Comparison of ENCODE assay signal across 8 cellular contexts in genomic region chr1:27011058-27011764, GRCh38. TPM values are rescaled to one million over a fixed set of nuclear protein-coding genes. Genes with fewer than 3 reads are reported as not detected.
DNase-seq lines count a peak whose midpoint lies in the region; ATAC-seq, FAIRE-seq and TF ChIP-seq lines count a peak whose summit lies in the region.

No MANE protein-coding gene starts in this region.

- DNase-seq in A549 (ENCODE audit: low read depth in 1 of 2, low spot score in 1 of 2) (peak; percentile 81 to 83), colonic mucosa (no peak), mesenchymal stem cell (peak; percentile 87), NCI-H2029 treated with DMSO at 0.1 percent for 48 hours (lab: John Stamatoyannopoulos, UW) (no peak)
- no peak for DNase-seq in activated CD4-positive, alpha-beta memory T cell treated with anti-CD3 and anti-CD28 coated beads, Interleukin-2, amount 10 ng/mL, durations not matched to agents 7 days and 5 days

- H3K4me3 ChIP-seq in A549, result no peak overlapping the region
- H3K4me3 ChIP-seq in colonic mucosa, result no peak overlapping the region
- H3K4me3 ChIP-seq in mesenchymal stem cell (ENCODE audit: insufficient read depth in 1 of 2, low read depth in 1 of 2, low read length in 2 of 2), result no peak overlapping the region

- H4K8ac ChIP-seq in mesenchymal stem cell (ENCODE audit: low read length), result peak overlapping the region; percentile 56

- ATAC-seq in A549, result peak; percentile 30 to 38
- ATAC-seq in HG03139 (IDR thresholded peaks at IDR 0.05; ENCODE audit: unreplicated experiment), result no peak
- no peak for ATAC-seq in stimulated activated memory B cell treated with anti-CD40 and anti-IgM and Interleukin-4, amounts not matched to agents 10 μg/mL and 1 μg/mL and 100 μg/mL, for 72 hours

- no peak for TF ChIP-seq POLR2A in A549 (IDR thresholded peaks at IDR 0.05; ENCODE audit: low read length)

- CTCF ChIA-PET in A549 (lab: Yijun Ruan, JAX), result interaction anchor here (0.6 to 9.1 kb wide), 3 partner anchors 12 to 44 kb away, joined by 3 to 51 read pairs (median 49); no protein-coding TSS in a partner anchor
- CTCF ChIA-PET in activated CD4-positive, alpha-beta memory T cell treated with anti-CD3 and anti-CD28 coated beads, Interleukin-2, amount 10 ng/mL, durations not matched to agents 7 days and 5 days (lab: Charles Lee), result no interaction called here

- H3K79me1 ChIP-seq in mesenchymal stem cell (replicated peaks; ENCODE audit: low read length, poor library complexity, severe bottlenecking), result peaks cover 7% of the 10 kb centered on the region

- 17% methylated on average over 12 of the region's 15 CpGs for WGBS in A549 (ENCODE audit: missing lambda C conversion rate)
- 5% methylated on average over 11 of the region's 15 CpGs for WGBS in mesenchymal stem cell

- intact Hi-C loops in colonic mucosa (cut with DNase I), result no loop called here

- TF ChIP-seq EP300 in A549 (IDR thresholded peaks at IDR 0.05) (no peak), Ishikawa (IDR thresholded peaks at IDR 0.05; ENCODE audit: borderline replicate concordance) (peak; percentile 74; the same call in 1 of the 2 replicates)

- H3K4me3 Mint-ChIP-seq in activated CD4-positive, alpha-beta memory T cell treated with anti-CD3 and anti-CD28 coated beads, Interleukin-2, amount 10 ng/mL, durations not matched to agents 7 days and 5 days, result no peak overlapping the region
- no peak overlapping the region for H3K4me3 Mint-ChIP-seq in stimulated activated memory B cell treated with anti-CD40 and anti-IgM and Interleukin-4, amounts not matched to agents 10 μg/mL and 1 μg/mL and 100 μg/mL, for 72 hours

- H3K23ac ChIP-seq in mesenchymal stem cell (ENCODE audit: low read length in 2 of 2), result no peak overlapping the region

- H3K4me1 Mint-ChIP-seq in activated CD4-positive, alpha-beta memory T cell treated with anti-CD3 and anti-CD28 coated beads, Interleukin-2, amount 10 ng/mL, durations not matched to agents 7 days and 5 days, result peaks cover 7% of the 10 kb centered on the region
- H3K4me1 Mint-ChIP-seq in stimulated activated memory B cell treated with anti-CD40 and anti-IgM and Interleukin-4, amounts not matched to agents 10 μg/mL and 1 μg/mL and 100 μg/mL, for 72 hours, result peaks cover 12% of the 10 kb centered on the region

- no peak for TF ChIP-seq CTCF in A549 (IDR thresholded peaks at IDR 0.05)
- TF ChIP-seq CTCF in colonic mucosa (IDR thresholded peaks at IDR 0.05), result no peak

- no peak for FAIRE-seq in A549 (lab: Jason Lieb, UNC)

- H3K27ac ChIP-seq in A549, result peak overlapping the region; percentile 72 to 83
- H3K27ac ChIP-seq in colonic mucosa, result peak overlapping the region; percentile 17
- peak overlapping the region; percentile 69 for H3K27ac ChIP-seq in mesenchymal stem cell (ENCODE audit: low read length, poor library complexity, severe bottlenecking)

- H2BK12ac ChIP-seq in mesenchymal stem cell (ENCODE audit: low read length in 2 of 2), result peak overlapping the region in 1 of 2 experiments; percentile 57

- peak overlapping the region; percentile 70 for H4K91ac ChIP-seq in mesenchymal stem cell (ENCODE audit: low read length)

- H3K4me1 ChIP-seq in A549, result peaks cover 53% of the 10 kb centered on the region
- peaks cover 4% of the 10 kb centered on the region for H3K4me1 ChIP-seq in colonic mucosa
- peaks cover 40% of the 10 kb centered on the region for H3K4me1 ChIP-seq in mesenchymal stem cell (ENCODE audit: control insufficient read depth, insufficient read depth, low read depth, low read length)

- no peak overlapping the region for H2BK5ac ChIP-seq in mesenchymal stem cell (ENCODE audit: low read depth, low read length, poor library complexity, severe bottlenecking)

- peak overlapping the region; percentile 96 for H2AK5ac ChIP-seq in mesenchymal stem cell (ENCODE audit: low read length, severe bottlenecking)

- peak overlapping the region; percentile 75 for H2BK120ac ChIP-seq in mesenchymal stem cell (ENCODE audit: low read depth, low read length)

- H3K9ac ChIP-seq in colonic mucosa (ENCODE audit: low read depth in 2 of 2, low read length in 2 of 2), result no peak overlapping the region
- no peak overlapping the region for H3K9ac ChIP-seq in mesenchymal stem cell (ENCODE audit: low read length)

- POLR2A ChIA-PET in A549 (lab: Yijun Ruan, JAX), result interaction anchor here (1.3 kb wide), 1 partner anchor 18 kb away, joined by 4 read pairs; the partner anchor contains the start of gene TRNP1
- POLR2A ChIA-PET in activated CD4-positive, alpha-beta memory T cell treated with anti-CD3 and anti-CD28 coated beads, Interleukin-2, amount 10 ng/mL, durations not matched to agents 7 days and 5 days (lab: Charles Lee), result no interaction called here

- H3K9me3 Mint-ChIP-seq in activated CD4-positive, alpha-beta memory T cell treated with anti-CD3 and anti-CD28 coated beads, Interleukin-2, amount 10 ng/mL, durations not matched to agents 7 days and 5 days, result no peaks in the 10 kb centered on the region
- H3K9me3 Mint-ChIP-seq in stimulated activated memory B cell treated with anti-CD40 and anti-IgM and Interleukin-4, amounts not matched to agents 10 μg/mL and 1 μg/mL and 100 μg/mL, for 72 hours, result no peaks in the 10 kb centered on the region

- no peak overlapping the region for H2BK15ac ChIP-seq in mesenchymal stem cell (ENCODE audit: low read depth, poor library complexity, severe bottlenecking)

- no peak overlapping the region for H3K27ac Mint-ChIP-seq in activated CD4-positive, alpha-beta memory T cell treated with anti-CD3 and anti-CD28 coated beads, Interleukin-2, amount 10 ng/mL, durations not matched to agents 7 days and 5 days
- H3K27ac Mint-ChIP-seq in stimulated activated memory B cell treated with anti-CD40 and anti-IgM and Interleukin-4, amounts not matched to agents 10 μg/mL and 1 μg/mL and 100 μg/mL, for 72 hours, result no peak overlapping the region

- H3K9me3 ChIP-seq in A549 (no peaks in the 10 kb centered on the region), colonic mucosa (no peaks in the 10 kb centered on the region), mesenchymal stem cell (ENCODE audit: control insufficient read depth, low read length) (no peaks in the 10 kb centered on the region)

- H3K4me2 ChIP-seq in A549, result peak overlapping the region; percentile 76
- peak overlapping the region; percentile 11 for H3K4me2 ChIP-seq in mesenchymal stem cell (ENCODE audit: low read length, poor library complexity, severe bottlenecking)

- TF ChIP-seq RAD21 in A549 (conservative IDR thresholded peaks at IDR 0.05 in 1 of 2, IDR thresholded peaks at IDR 0.05 in 1 of 2) (0 out of 5 replicates have a peak, but pooled peaks of 1 of the 2 experiments have one; percentile 15), Ishikawa (IDR thresholded peaks at IDR 0.05; ENCODE audit: low read depth) (peak; percentile 27; the same call in 1 of the 2 replicates)

- no peak overlapping the region for H3K14ac ChIP-seq in mesenchymal stem cell (ENCODE audit: low read length in 2 of 2)

- H3K27me3 Mint-ChIP-seq in activated CD4-positive, alpha-beta memory T cell treated with anti-CD3 and anti-CD28 coated beads, Interleukin-2, amount 10 ng/mL, durations not matched to agents 7 days and 5 days, result peaks cover 29% of the 10 kb centered on the region
- peaks cover 23% of the 10 kb centered on the region for H3K27me3 Mint-ChIP-seq in stimulated activated memory B cell treated with anti-CD40 and anti-IgM and Interleukin-4, amounts not matched to agents 10 μg/mL and 1 μg/mL and 100 μg/mL, for 72 hours

- H3K36me3 ChIP-seq in colonic mucosa (no peaks in the 10 kb centered on the region), mesenchymal stem cell (ENCODE audit: control insufficient read depth in 1 of 2, insufficient read depth in 2 of 2, low read depth in 1 of 2, low read length in 2 of 2) (peaks cover 0 to 6% of the 10 kb centered on the region in 2 experiments)

- no peak overlapping the region for H2AFZ ChIP-seq in mesenchymal stem cell (ENCODE audit: low read depth, low read length)

- peak overlapping the region; percentile 40 to 89 for H3K18ac ChIP-seq in mesenchymal stem cell (ENCODE audit: low read depth in 1 of 2, low read length in 2 of 2)

- no peaks in the 10 kb centered on the region for H3K36me3 Mint-ChIP-seq in activated CD4-positive, alpha-beta memory T cell treated with anti-CD3 and anti-CD28 coated beads, Interleukin-2, amount 10 ng/mL, durations not matched to agents 7 days and 5 days (ENCODE audit: low read depth)
- no peaks in the 10 kb centered on the region for H3K36me3 Mint-ChIP-seq in stimulated activated memory B cell treated with anti-CD40 and anti-IgM and Interleukin-4, amounts not matched to agents 10 μg/mL and 1 μg/mL and 100 μg/mL, for 72 hours

- no peaks in the 10 kb centered on the region for H3K27me3 ChIP-seq in colonic mucosa
- no peaks in the 10 kb centered on the region for H3K27me3 ChIP-seq in mesenchymal stem cell (ENCODE audit: control insufficient read depth in 1 of 2, insufficient read depth in 1 of 2, low read length in 2 of 2)

- peak overlapping the region in 1 of 2 experiments; percentile 61 for H3K4ac ChIP-seq in mesenchymal stem cell (ENCODE audit: low read depth in 1 of 2, low read length in 2 of 2)

RNA-seq across cellular contexts. Expression of gene TENT5B, which starts 1.4 kb away (rescaled TPM):
- polyA plus RNA-seq in A549 (2011; rRNA removed) (0.27 and 0.36 TPM in 2 replicates), A549 (2017; fragmentation: RNase III; extraction: RNeasy Plus Mini Kit Qiagen cat#74134 plus additional on column Dnase treatment) (0.98 to 1.2 TPM (median 1.0 TPM) in 3 replicates)
- polyA plus RNA-seq in A549 (2012; cell fraction: cytosol; rRNA removed), result 0.94 and 1.0 TPM in 2 replicates
- 1.5 and 1.8 TPM in 2 replicates for polyA plus RNA-seq in A549 (2012; cell fraction: nucleus; rRNA removed)
- 0.33 and 0.83 TPM in 2 replicates for polyA minus RNA-seq in A549 (2011; rRNA and poly(A)+ RNA removed)
- total RNA-seq in colonic mucosa, result 1 to 10 TPM; 1.0 to 3.8 TPM
- polyA plus RNA-seq in mesenchymal stem cell (2013, experiment 1 of 2), result 3.1 TPM
- polyA plus RNA-seq in mesenchymal stem cell (2013, experiment 2 of 2), result 2.7 TPM
- total RNA-seq in activated CD4-positive, alpha-beta memory T cell treated with anti-CD3 and anti-CD28 coated beads, Interleukin-2, amount 10 ng/mL, durations not matched to agents 7 days and 5 days, result not detected

RNA-seq across cellular contexts. Expression of gene TRNP1, which starts 17.7 kb away (rescaled TPM):
- polyA plus RNA-seq in A549 (2011; rRNA removed) (113 and 134 TPM in 2 replicates), A549 (2017; fragmentation: RNase III; extraction: RNeasy Plus Mini Kit Qiagen cat#74134 plus additional on column Dnase treatment) (68.5 to 86.3 TPM (median 73.9 TPM) in 3 replicates)
- polyA plus RNA-seq in A549 (2012; cell fraction: cytosol; rRNA removed), result 109 and 152 TPM in 2 replicates
- 100 and 141 TPM in 2 replicates for polyA plus RNA-seq in A549 (2012; cell fraction: nucleus; rRNA removed)
- 61.4 and 69.2 TPM in 2 replicates for polyA minus RNA-seq in A549 (2011; rRNA and poly(A)+ RNA removed)
- 1 to 10 TPM; 2.5 to 2.7 TPM for total RNA-seq in colonic mucosa
- polyA plus RNA-seq in mesenchymal stem cell (2013, experiment 1 of 2), result 65.7 TPM
- polyA plus RNA-seq in mesenchymal stem cell (2013, experiment 2 of 2), result 64.6 TPM
- total RNA-seq in activated CD4-positive, alpha-beta memory T cell treated with anti-CD3 and anti-CD28 coated beads, Interleukin-2, amount 10 ng/mL, durations not matched to agents 7 days and 5 days, result not detected

RNA-seq across cellular contexts. Expression of gene KDF1, which starts 50.9 kb away (rescaled TPM):
- not detected in 2 replicates for polyA plus RNA-seq in A549 (2011; rRNA removed)
- not detected in 2 replicates for polyA plus RNA-seq in A549 (2012; cell fraction: cytosol; rRNA removed)
- polyA plus RNA-seq in A549 (2012; cell fraction: nucleus; rRNA removed), result not detected in 2 replicates
- not detected in 3 replicates for polyA plus RNA-seq in A549 (2017; fragmentation: RNase III; extraction: RNeasy Plus Mini Kit Qiagen cat#74134 plus additional on column Dnase treatment)
- 0.15 TPM in 1 of 2 replicates, not detected in the other for polyA minus RNA-seq in A549 (2011; rRNA and poly(A)+ RNA removed)
- total RNA-seq in colonic mucosa, result 10 to 100 TPM; 23.2 to 27.3 TPM
- 0.35 TPM for polyA plus RNA-seq in mesenchymal stem cell (2013, experiment 1 of 2)
- 0.38 TPM for polyA plus RNA-seq in mesenchymal stem cell (2013, experiment 2 of 2)
- under 1 TPM in 1 of 2 experiments, not detected in 1; 0.13 TPM for total RNA-seq in activated CD4-positive, alpha-beta memory T cell treated with anti-CD3 and anti-CD28 coated beads, Interleukin-2, amount 10 ng/mL, durations not matched to agents 7 days and 5 days

Comparison
In these comparisons a context has a peak if more than half of its experiments do, and no peak if none do; other contexts are left out.
1. ATAC-seq: peak in A549 (2 of 2); none in HG03139 (single experiment) and stimulated activated memory B cell treated with anti-CD40 and anti-IgM and Interleukin-4, amounts not matched to agents 10 μg/mL and 1 μg/mL and 100 μg/mL, for 72 hours (single experiment).
2. DNase-seq: peak in A549 (2 of 2) and mesenchymal stem cell (single experiment); none in colonic mucosa (single experiment), activated CD4-positive, alpha-beta memory T cell treated with anti-CD3 and anti-CD28 coated beads, Interleukin-2, amount 10 ng/mL, durations not matched to agents 7 days and 5 days (single experiment) and NCI-H2029 treated with DMSO at 0.1 percent for 48 hours (single experiment).
3. H3K27ac ChIP-seq: peak in every context shown above with its lines; median percentile 78 in A549; 69 in mesenchymal stem cell; 17 in colonic mucosa.
4. RNA of gene KDF1, which starts 50.9 kb away (total RNA-seq): 23.2 to 27.3 TPM in colonic mucosa; 0.13 TPM in activated CD4-positive, alpha-beta memory T cell treated with anti-CD3 and anti-CD28 coated beads, Interleukin-2, amount 10 ng/mL, durations not matched to agents 7 days and 5 days; every median in the first group is over 10 times any median in the second.